In the genomic region with DNA sequence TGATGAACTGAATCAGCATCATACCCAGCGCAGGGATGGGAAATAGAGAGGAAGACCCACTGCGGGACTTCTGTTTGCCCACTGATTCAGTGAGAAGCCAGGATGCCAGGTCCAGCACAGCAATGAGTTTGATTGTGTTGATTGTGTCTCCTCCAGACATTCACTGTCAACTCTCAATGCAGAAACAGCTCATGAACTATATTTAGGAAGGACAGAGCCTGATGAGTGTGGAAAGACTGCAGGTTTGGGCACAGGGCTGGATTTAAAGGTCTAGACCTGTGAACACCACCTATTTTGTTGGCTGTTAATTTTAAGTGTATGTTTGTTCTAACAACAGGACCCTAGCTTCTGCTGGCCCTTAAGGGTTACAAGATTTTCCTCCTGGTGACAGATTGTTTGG, we compare ENCODE assay signal across 13 cellular contexts.
DNase-seq lines count a peak whose midpoint lies in the region; ATAC-seq lines count a peak whose summit lies in the region.
"Had no signal": no experiment of that assay in that cellular context is flagged by ENCODE, and none has a peak within 500 bp of the region (broad histone marks: within the 10 kb centered on the region; RNA-seq: fewer than 3 reads in every experiment).

No MANE protein-coding gene starts in this region.

- peak overlapping the region; percentile 3 for H3K9ac ChIP-seq in mesenchymal stem cell (ENCODE audit: low read length)

- no peak overlapping the region for H2AK5ac ChIP-seq in mesenchymal stem cell (ENCODE audit: low read length, severe bottlenecking)

- H4K91ac ChIP-seq in mesenchymal stem cell (ENCODE audit: low read length): no peak overlapping the region

- peak overlapping the region in 1 of 2 experiments; percentile 6 for H3K18ac ChIP-seq in mesenchymal stem cell (ENCODE audit: low read depth in 1 of 2, low read length in 2 of 2)

- H3K4me1 Mint-ChIP-seq in CD4-positive, CD25-positive, alpha-beta regulatory T cell: peaks cover 7 to 24% (median 16%) of the 10 kb centered on the region in 4 donors
- H3K4me1 Mint-ChIP-seq in T-helper 17 cell: peaks cover 15% of the 10 kb centered on the region

- no peak overlapping the region for H3K27ac ChIP-seq in CD4-positive, CD25-positive, alpha-beta regulatory T cell (ENCODE audit: insufficient read depth, low read length, poor library complexity, severe bottlenecking)
- H3K27ac ChIP-seq in mesenchymal stem cell (ENCODE audit: low read length, poor library complexity, severe bottlenecking): no peak overlapping the region
- H3K27ac ChIP-seq: Peyer's patch had no signal

- ATAC-seq in CD4-positive, CD25-positive, alpha-beta regulatory T cell (ENCODE audit: low read depth in 2 of 2): no peak
- no peak for ATAC-seq in T-helper 17 cell

- H3K9me3 Mint-ChIP-seq in CD4-positive, CD25-positive, alpha-beta regulatory T cell: no peaks in the 10 kb centered on the region

- H3K23ac ChIP-seq in mesenchymal stem cell (ENCODE audit: low read length in 2 of 2): no peak overlapping the region

- no peaks in the 10 kb centered on the region for H3K79me1 ChIP-seq in mesenchymal stem cell (replicated peaks; ENCODE audit: low read length, poor library complexity, severe bottlenecking)

- 100% methylated on average over 2 of the region's 2 CpGs for WGBS in mesenchymal stem cell

- DNase-seq in CD4-positive, CD25-positive, alpha-beta regulatory T cell: no peak
- peak; percentile 63 for DNase-seq in DMS79 (lab: John Stamatoyannopoulos, UW)
- no peak for DNase-seq in T-helper 17 cell
- DNase-seq in mesenchymal stem cell: no peak
- DNase-seq in H7: no peak
- no peak for DNase-seq in NCI-H345 (lab: John Stamatoyannopoulos, UW)
- DNase-seq in NCI-H2081 (lab: John Stamatoyannopoulos, UW): no peak
- DNase-seq: Karpas-422, MM.1S, NCI-H1105, NCI-H748 treated with DMSO at 0.1 percent for 48 hours, Peyer's patch, SHP77 treated with DMSO at 0.1 percent for 48 hours had no signal

- no peaks in the 10 kb centered on the region for H3K36me3 Mint-ChIP-seq in CD4-positive, CD25-positive, alpha-beta regulatory T cell
- no peaks in the 10 kb centered on the region for H3K36me3 Mint-ChIP-seq in T-helper 17 cell (ENCODE audit: low read depth)

- H4K8ac ChIP-seq in mesenchymal stem cell (ENCODE audit: low read length): no peak overlapping the region

- no peak overlapping the region for H3K4me3 ChIP-seq in CD4-positive, CD25-positive, alpha-beta regulatory T cell (ENCODE audit: low read depth, low read length)
- H3K4me3 ChIP-seq in mesenchymal stem cell (ENCODE audit: insufficient read depth in 1 of 2, low read depth in 1 of 2, low read length in 2 of 2): no peak overlapping the region
- H3K4me3 ChIP-seq in H7 (ENCODE audit: insufficient read depth, low read depth, low read length): no peak overlapping the region
- H3K4me3 ChIP-seq: Peyer's patch had no signal

- H3K27ac Mint-ChIP-seq in CD4-positive, CD25-positive, alpha-beta regulatory T cell: peak overlapping the region in 2 of 3 donors; percentile 31 to 63
- H3K27ac Mint-ChIP-seq in T-helper 17 cell: peak overlapping the region; percentile 45

- no peaks in the 10 kb centered on the region for H3K9me3 ChIP-seq in CD4-positive, CD25-positive, alpha-beta regulatory T cell (ENCODE audit: control insufficient read depth in 2 of 2, low read length in 2 of 2)
- H3K9me3 ChIP-seq in T-helper 17 cell (ENCODE audit: control insufficient read depth, low read length, poor library complexity, severe bottlenecking) (no peaks in the 10 kb centered on the region), mesenchymal stem cell (ENCODE audit: control insufficient read depth, low read length) (no peaks in the 10 kb centered on the region)
- H3K9me3 ChIP-seq: Peyer's patch had no signal

- H3K4me1 ChIP-seq in CD4-positive, CD25-positive, alpha-beta regulatory T cell (ENCODE audit: control insufficient read depth, insufficient read depth, low read length, poor library complexity, severe bottlenecking): peaks cover 9% of the 10 kb centered on the region
- peaks cover 3% of the 10 kb centered on the region for H3K4me1 ChIP-seq in mesenchymal stem cell (ENCODE audit: control insufficient read depth, insufficient read depth, low read depth, low read length)
- H3K4me1 ChIP-seq: Peyer's patch had no signal

- H2BK120ac ChIP-seq in mesenchymal stem cell (ENCODE audit: low read depth, low read length): no peak overlapping the region

- H2BK12ac ChIP-seq in mesenchymal stem cell (ENCODE audit: low read length in 2 of 2): peak overlapping the region in 1 of 2 experiments; percentile 2

- no peaks in the 10 kb centered on the region for H3K27me3 ChIP-seq in CD4-positive, CD25-positive, alpha-beta regulatory T cell (ENCODE audit: control insufficient read depth, insufficient read depth, low read length)
- no peaks in the 10 kb centered on the region for H3K27me3 ChIP-seq in mesenchymal stem cell (ENCODE audit: control insufficient read depth in 1 of 2, insufficient read depth in 1 of 2, low read length in 2 of 2)
- no peaks in the 10 kb centered on the region for H3K27me3 ChIP-seq in H7 (ENCODE audit: control insufficient read depth, insufficient read depth, low read length)
- H3K27me3 ChIP-seq: Peyer's patch had no signal

- no peak overlapping the region for H2AFZ ChIP-seq in mesenchymal stem cell (ENCODE audit: low read depth, low read length)

- no peak overlapping the region for H2BK5ac ChIP-seq in mesenchymal stem cell (ENCODE audit: low read depth, low read length, poor library complexity, severe bottlenecking)

- no peak overlapping the region for H3K4me2 ChIP-seq in mesenchymal stem cell (ENCODE audit: low read length, poor library complexity, severe bottlenecking)

- no peak overlapping the region for H3K4ac ChIP-seq in mesenchymal stem cell (ENCODE audit: low read depth in 1 of 2, low read length in 2 of 2)

- H3K36me3 ChIP-seq in CD4-positive, CD25-positive, alpha-beta regulatory T cell (ENCODE audit: control insufficient read depth, insufficient read depth, low read length): no peaks in the 10 kb centered on the region
- H3K36me3 ChIP-seq in mesenchymal stem cell (ENCODE audit: control insufficient read depth in 1 of 2, insufficient read depth in 2 of 2, low read depth in 1 of 2, low read length in 2 of 2): peaks cover 0 to 3% of the 10 kb centered on the region in 2 experiments
- no peaks in the 10 kb centered on the region for H3K36me3 ChIP-seq in H7 (replicated peaks; ENCODE audit: control insufficient read depth, insufficient read depth, low read length)
- H3K36me3 ChIP-seq: Peyer's patch had no signal

- peaks cover 13% of the 10 kb centered on the region for H3K27me3 Mint-ChIP-seq in CD4-positive, CD25-positive, alpha-beta regulatory T cell
- H3K27me3 Mint-ChIP-seq in T-helper 17 cell: no peaks in the 10 kb centered on the region

- no peak overlapping the region for H2BK15ac ChIP-seq in mesenchymal stem cell (ENCODE audit: low read depth, poor library complexity, severe bottlenecking)

- no peak overlapping the region for H3K4me3 Mint-ChIP-seq in CD4-positive, CD25-positive, alpha-beta regulatory T cell
- no peak overlapping the region for H3K4me3 Mint-ChIP-seq in T-helper 17 cell

- H3K14ac ChIP-seq in mesenchymal stem cell (ENCODE audit: low read length in 2 of 2): no peak overlapping the region
